9 cellular contexts compared by ENCODE assay signal in genomic region chr22:48782817-48783511, GRCh38.
DNase-seq lines count a peak whose midpoint lies in the region; TF ChIP-seq lines count a peak whose summit lies in the region.
"Had no signal": no experiment of that assay in that cellular context is flagged by ENCODE, and none has a peak within 500 bp of the region (broad histone marks: within the 10 kb centered on the region; RNA-seq: fewer than 3 reads in every experiment).

No MANE protein-coding gene starts in this region.

- H3K27ac ChIP-seq in neuronal stem cell (replicated peaks; ENCODE audit: low read length): no peak overlapping the region
- no peak overlapping the region for H3K27ac ChIP-seq in mammary epithelial cell (ENCODE audit: insufficient read depth, low read depth, low read length)

- in situ Hi-C loops in mammary epithelial cell (cut with MboI; ENCODE audit: low sequenced_read_pairs in 2 of 2): no loop called here

- H3K79me1 ChIP-seq in neuronal stem cell (ENCODE audit: low read depth, low read length): peaks cover 1% of the 10 kb centered on the region

- H2AK5ac ChIP-seq in neuronal stem cell (ENCODE audit: low read depth, low read length): no peak overlapping the region

- H3K23ac ChIP-seq in neuronal stem cell (ENCODE audit: low read depth, low read length, poor library complexity): no peak overlapping the region

- H3K4ac ChIP-seq in neuronal stem cell (ENCODE audit: low read length): no peak overlapping the region

- peak overlapping the region; percentile 83 for H3K18ac ChIP-seq in neuronal stem cell (ENCODE audit: low read length)

- H2BK5ac ChIP-seq in neuronal stem cell (ENCODE audit: low read length): no peak overlapping the region

- H3K4me3 ChIP-seq in neuronal stem cell (ENCODE audit: low read length in 2 of 2) (no peak overlapping the region), mammary epithelial cell (replicated peaks in 1 of 3; ENCODE audit: insufficient read depth in 1 of 3, low read depth in 2 of 3, low read length in 3 of 3) (no peak overlapping the region)

- H4K20me1 ChIP-seq in mammary epithelial cell (ENCODE audit: insufficient read depth, low read length): no peaks in the 10 kb centered on the region

- H2BK12ac ChIP-seq in neuronal stem cell (ENCODE audit: low read length): no peak overlapping the region

- TF ChIP-seq CTCF in mammary epithelial cell (conservative IDR thresholded peaks at IDR 0.05 in 1 of 2, IDR thresholded peaks at IDR 0.05 in 1 of 2; ENCODE audit: extremely low read depth in 1 of 2, insufficient read depth in 1 of 2, low read depth in 1 of 2, low read length in 2 of 2): no peak

- no peak overlapping the region for H3K9ac ChIP-seq in neuronal stem cell (ENCODE audit: low read depth, low read length, poor library complexity)
- no peak overlapping the region for H3K9ac ChIP-seq in mammary epithelial cell (ENCODE audit: insufficient read depth, low read length)

- H3K14ac ChIP-seq in neuronal stem cell (ENCODE audit: low read length): no peak overlapping the region

- CTCF ChIA-PET in mammary epithelial cell (lab: Charles Lee; ENCODE audit: low non-redundant PET): no interaction called here

- no peak overlapping the region for H4K8ac ChIP-seq in neuronal stem cell (ENCODE audit: low read depth, low read length)

- H2BK120ac ChIP-seq in neuronal stem cell (ENCODE audit: low read depth, low read length): no peak overlapping the region

- no TSS peak for BruUV-seq in mammary epithelial cell (replicated peaks; lab: Mats Ljungman, UMichigan)

- H3K9me3 ChIP-seq in neuronal stem cell (replicated peaks in 1 of 2; ENCODE audit: control insufficient read depth in 2 of 2, insufficient read depth in 1 of 2, low read depth in 1 of 2, low read length in 2 of 2): peaks cover 0 to 2% of the 10 kb centered on the region in 2 donors
- peaks cover 50% of the 10 kb centered on the region for H3K9me3 ChIP-seq in mammary epithelial cell (replicated peaks; ENCODE audit: insufficient read depth, low read length)

- H3K27me3 ChIP-seq in neuronal stem cell (ENCODE audit: control insufficient read depth in 3 of 3, insufficient read depth in 3 of 3, low read depth in 1 of 3, low read length in 3 of 3) (no peaks in the 10 kb centered on the region), mammary epithelial cell (ENCODE audit: insufficient read depth, low read length) (no peaks in the 10 kb centered on the region)

- intact Hi-C loops in mammary epithelial cell (cut with micrococcal nuclease): no loop called here

- H3K4me1 ChIP-seq in neuronal stem cell (ENCODE audit: control insufficient read depth in 2 of 2, insufficient read depth in 1 of 2, low read depth in 1 of 2, low read length in 2 of 2): peaks cover 0 to 2% of the 10 kb centered on the region in 2 donors
- H3K4me1 ChIP-seq in mammary epithelial cell (ENCODE audit: insufficient read depth, low read length): no peaks in the 10 kb centered on the region

- no peak overlapping the region for H2BK15ac ChIP-seq in neuronal stem cell (ENCODE audit: low read length)

- no peak overlapping the region for H3K4me2 ChIP-seq in neuronal stem cell (ENCODE audit: insufficient read depth, low read length, poor library complexity, severe bottlenecking)
- H3K4me2 ChIP-seq in mammary epithelial cell (ENCODE audit: insufficient read depth, low read depth, low read length): no peak overlapping the region

- H3K36me3 ChIP-seq in neuronal stem cell (replicated peaks in 1 of 2; ENCODE audit: control insufficient read depth in 2 of 2, insufficient read depth in 2 of 2, low read length in 2 of 2): no peaks in the 10 kb centered on the region
- no peaks in the 10 kb centered on the region for H3K36me3 ChIP-seq in mammary epithelial cell (ENCODE audit: insufficient read depth, low read length)

- no peaks in the 10 kb centered on the region for H3K79me2 ChIP-seq in mammary epithelial cell (ENCODE audit: insufficient read depth, low read length)

- dilution Hi-C loops in mammary epithelial cell (cut with HindIII; ENCODE audit: low sequenced_read_pairs): loop anchor here (5.0 kb wide), 3 partner anchors 39 to 86 kb away; no protein-coding TSS in a partner anchor

- H2AFZ ChIP-seq in neuronal stem cell (ENCODE audit: low read length) (no peak overlapping the region), mammary epithelial cell (ENCODE audit: low read depth, low read length) (no peak overlapping the region)

- no CpG with 5 or more reads among the region's 16 CpGs for WGBS in neuronal stem cell (ENCODE audit: extremely low coverage in 2 of 2, insufficient read length in 2 of 2, insufficient replicate concordance in 1 of 2), 2 donors
- WGBS in mammary epithelial cell (ENCODE audit: low coverage, missing lambda C conversion rate): 49% methylated on average over 16 of the region's 16 CpGs

- DNase-seq in NCI-H510A treated with DMSO at 0.1 percent for 48 hours (lab: John Stamatoyannopoulos, UW) (peak; percentile 26), NCI-H510A (lab: John Stamatoyannopoulos, UW) (no peak), NCI-H2171 treated with DMSO at 0.1 percent for 48 hours (lab: John Stamatoyannopoulos, UW) (peak; percentile 50), cerebellar cortex (ENCODE audit: low spot score) (peak; percentile 17), neuronal stem cell (ENCODE audit: low spot score) (peak; percentile 12), D341Med (ENCODE audit: low spot score) (no peak), DMS114 treated with DMSO at 0.1 percent for 48 hours (lab: John Stamatoyannopoulos, UW; ENCODE audit: unreplicated experiment) (no peak), mammary epithelial cell (no peak)
- DNase-seq: MV-4-11 had no signal

- H4K91ac ChIP-seq in neuronal stem cell (ENCODE audit: low read depth, low read length, poor library complexity): no peak overlapping the region

Comparison
In these comparisons a context has a peak if more than half of its experiments do, and no peak if none do; other contexts are left out.
1. DNase-seq: peak in NCI-H510A treated with DMSO at 0.1 percent for 48 hours (single experiment), NCI-H2171 treated with DMSO at 0.1 percent for 48 hours (single experiment), cerebellar cortex (single experiment) and neuronal stem cell (single experiment); none in NCI-H510A (single experiment), D341Med (single experiment), DMS114 treated with DMSO at 0.1 percent for 48 hours (single experiment) and mammary epithelial cell (single experiment).